9 cellular contexts compared by ENCODE assay signal in genomic region chr10:79223346-79224048, GRCh38.
DNase-seq lines count a peak whose midpoint lies in the region; ATAC-seq and TF ChIP-seq lines count a peak whose summit lies in the region.
"Had no signal": no experiment of that assay in that cellular context is flagged by ENCODE, and none has a peak within 500 bp of the region (broad histone marks: within the 10 kb centered on the region; RNA-seq: fewer than 3 reads in every experiment).

No MANE protein-coding gene starts in this region.

- ATAC-seq in GM19351 (IDR thresholded peaks at IDR 0.05; ENCODE audit: unreplicated experiment) (no peak), GM21723 (IDR thresholded peaks at IDR 0.05; ENCODE audit: unreplicated experiment) (no peak)

- H3K4me3 ChIP-seq in cardiac muscle cell (no peak overlapping the region), transverse colon (no peak overlapping the region)

- H3K4me1 ChIP-seq in cardiac muscle cell (ENCODE audit: low read depth) (peaks cover 56% of the 10 kb centered on the region), transverse colon (peaks cover 25 to 56% (median 35%) of the 10 kb centered on the region in 4 donors)

- in situ Hi-C loops in transverse colon (cut with MboI; ENCODE audit: low pct_ligation_motif_present in 1 of 4, low pct_unique_long_range_greater_than_20kb in 1 of 4, low sequenced_read_pairs in 3 of 4) (loop anchor here in 1 of 4 donors (25.0 kb wide), 1 partner anchor 1011 kb away; no protein-coding TSS in a partner anchor), KBM-7 (cut with MboI; ENCODE audit: low pct_unique_long_range_greater_than_20kb, low sequenced_read_pairs) (no loop called here)

- peaks cover 25% of the 10 kb centered on the region for H3K36me3 ChIP-seq in cardiac muscle cell
- H3K36me3 ChIP-seq in transverse colon = no peaks in the 10 kb centered on the region

- H3K27ac ChIP-seq in cardiac muscle cell = peak overlapping the region; percentile 99
- H3K27ac ChIP-seq in transverse colon = peak overlapping the region; percentile 65 to 89 (median 83)

- intact Hi-C loops in transverse colon (cut with DNase I; ENCODE audit: low total_unique reads) = loop anchor here (5.0 kb wide), 1 partner anchor 49 kb away; no protein-coding TSS in a partner anchor

- peak; percentile 95 for TF ChIP-seq EP300 in transverse colon (IDR thresholded peaks at IDR 0.05; ENCODE audit: low read depth)

- H3K9me3 ChIP-seq in cardiac muscle cell (ENCODE audit: low read depth) (no peaks in the 10 kb centered on the region), transverse colon (no peaks in the 10 kb centered on the region)

- TF ChIP-seq CTCF in cardiac muscle cell (IDR thresholded peaks at IDR 0.05; ENCODE audit: low read depth, low read length) (no peak), transverse colon (IDR thresholded peaks at IDR 0.05) (no peak)

- H3K27me3 ChIP-seq in cardiac muscle cell = no peaks in the 10 kb centered on the region
- no peaks in the 10 kb centered on the region for H3K27me3 ChIP-seq in transverse colon

- no peak for TF ChIP-seq POLR2A in transverse colon (IDR thresholded peaks at IDR 0.05)

- 74% methylated on average over 13 of the region's 13 CpGs; no CpG with 5 or more reads in 1 of the 2 donors for WGBS in transverse colon (ENCODE audit: low coverage in 1 of 2), 2 donors

- DNase-seq in amniotic epithelial cell (ENCODE audit: low read depth) (peak; percentile 100), cardiac muscle cell (ENCODE audit: low read depth in 1 of 2, low spot score in 1 of 2) (peak; percentile 76 to 97), myocyte (ENCODE audit: low read depth) (peak; percentile 3), transverse colon (peak; percentile 51), KBM-7 (no peak), NCI-H187 (lab: John Stamatoyannopoulos, UW) (no peak)
- DNase-seq: GF-D8 had no signal

Comparison
In these comparisons a context has a peak if more than half of its experiments do, and no peak if none do; other contexts are left out.
1. DNase-seq: peak in amniotic epithelial cell (single experiment), cardiac muscle cell (2 of 2), myocyte (single experiment) and transverse colon (single experiment); none in KBM-7 (single experiment) and NCI-H187 (0 of 2).